ENCODE assay signal across 27 cellular contexts in genomic region chr18:73040247-73040646, GRCh38.
DNase-seq lines count a peak whose midpoint lies in the region; ATAC-seq, FAIRE-seq and TF ChIP-seq lines count a peak whose summit lies in the region.
"Had no signal": no experiment of that assay in that cellular context is flagged by ENCODE, and none has a peak within 500 bp of the region (broad histone marks: within the 10 kb centered on the region; RNA-seq: fewer than 3 reads in every experiment).

No MANE protein-coding gene starts in this region.

- H4K20me1 ChIP-seq in HepG2 (ENCODE audit: insufficient read depth, low read length): no peaks in the 10 kb centered on the region
- no peaks in the 10 kb centered on the region for H4K20me1 ChIP-seq in smooth muscle cell (ENCODE audit: low read depth)
- H4K20me1 ChIP-seq: BLaER1 had no signal

- H3K4me1 ChIP-seq in HepG2 (ENCODE audit: insufficient read depth, low read length): peaks cover 6% of the 10 kb centered on the region; the same call in 1 of the 2 replicates
- no peaks in the 10 kb centered on the region for H3K4me1 ChIP-seq in right lobe of liver
- H3K4me1 ChIP-seq in endodermal cell (ENCODE audit: control insufficient read depth, insufficient read depth, low read length): peaks cover 13% of the 10 kb centered on the region
- H3K4me1 ChIP-seq in smooth muscle cell (ENCODE audit: low read depth): no peaks in the 10 kb centered on the region
- no peaks in the 10 kb centered on the region for H3K4me1 ChIP-seq in testis
- H3K4me1 ChIP-seq: BLaER1, SJSA1 had no signal

- H3K4me3 ChIP-seq in HepG2 (replicated peaks in 1 of 3; ENCODE audit: insufficient read depth in 1 of 3, low read depth in 2 of 3, low read length in 3 of 3): no peak overlapping the region
- H3K4me3 ChIP-seq in right lobe of liver: no peak overlapping the region
- peak overlapping the region; percentile 12 for H3K4me3 ChIP-seq in endodermal cell (ENCODE audit: low read length)
- no peak overlapping the region for H3K4me3 ChIP-seq in smooth muscle cell
- no peak overlapping the region for H3K4me3 ChIP-seq in testis
- H3K4me3 ChIP-seq: BLaER1, SJSA1 had no signal

- ATAC-seq in HepG2 (peak; percentile 87), right lobe of liver (no peak)
- ATAC-seq in naive thymus-derived CD8-positive, alpha-beta T cell: no peak

- CTCF ChIA-PET in HepG2 (lab: Yijun Ruan, JAX; ENCODE audit: low intra/inter-chr PET ratio, low total read pairs): no interaction called here

- no peak overlapping the region for H3K9ac ChIP-seq in HepG2 (ENCODE audit: insufficient read depth, low read depth, low read length)
- no peak overlapping the region for H3K9ac ChIP-seq in endodermal cell (ENCODE audit: extremely low read depth, low read length, poor library complexity, severe bottlenecking)
- H3K9ac ChIP-seq in smooth muscle cell (ENCODE audit: low read depth): no peak overlapping the region
- H3K9ac ChIP-seq: BLaER1 had no signal

- H3K4me2 ChIP-seq in HepG2 (ENCODE audit: low read depth, low read length) (no peak overlapping the region), smooth muscle cell (no peak overlapping the region)
- H3K4me2 ChIP-seq: BLaER1 had no signal

- H3K27me3 Mint-ChIP-seq in endodermal cell (ENCODE audit: insufficient read depth): no peaks in the 10 kb centered on the region
- H3K27me3 Mint-ChIP-seq in nephron (ENCODE audit: low read depth): no peaks in the 10 kb centered on the region
- H3K27me3 Mint-ChIP-seq in naive thymus-derived CD8-positive, alpha-beta T cell: no peaks in the 10 kb centered on the region
- H3K27me3 Mint-ChIP-seq: CD4-positive, CD25-positive, alpha-beta regulatory T cell had no signal

- H3K27ac Mint-ChIP-seq in endodermal cell (peak overlapping the region; percentile 16), nephron (peak overlapping the region in 2 of 3 experiments; percentile 64 to 88)
- H3K27ac Mint-ChIP-seq in naive thymus-derived CD8-positive, alpha-beta T cell: no peak overlapping the region
- H3K27ac Mint-ChIP-seq: CD4-positive, CD25-positive, alpha-beta regulatory T cell had no signal

- H2AFZ ChIP-seq in HepG2 (ENCODE audit: low read length) (no peak overlapping the region), smooth muscle cell (ENCODE audit: low read depth) (no peak overlapping the region)

- no peaks in the 10 kb centered on the region for H3K79me2 ChIP-seq in HepG2 (ENCODE audit: insufficient read depth, low read length)
- no peaks in the 10 kb centered on the region for H3K79me2 ChIP-seq in smooth muscle cell (ENCODE audit: low read depth)

- intact Hi-C loops in HepG2 (cut with micrococcal nuclease; ENCODE audit: unreplicated experiment) (no loop called here), right lobe of liver (cut with DNase I) (no loop called here), testis (cut with DNase I; ENCODE audit: low total_unique reads) (no loop called here)

- whole genome bisulfite sequencing in HepG2 (ENCODE audit: low lambda C conversion rate): 2% methylated on average over 4 of the region's 4 CpGs
- 18% methylated on average over 4 of the region's 4 CpGs for WGBS in right lobe of liver (ENCODE audit: insufficient coverage, low coverage, low lambda C conversion rate, missing lambda C conversion rate)
- 79 to 93% methylated on average over 3 to 4 of the region's 4 CpGs for WGBS in endodermal cell (ENCODE audit: insufficient coverage in 1 of 2, insufficient read length in 1 of 2), 2 experiments
- WGBS in smooth muscle cell (ENCODE audit: low lambda C conversion rate): 78% methylated on average over 4 of the region's 4 CpGs
- WGBS in testis, 2 donors: 88 to 89% methylated on average over 4 of the region's 4 CpGs

- H3K27me3 ChIP-seq in HepG2 (ENCODE audit: control insufficient read depth in 1 of 2, insufficient read depth in 2 of 2, low read length in 2 of 2) (no peaks in the 10 kb centered on the region), right lobe of liver (no peaks in the 10 kb centered on the region), endodermal cell (ENCODE audit: control insufficient read depth, insufficient read depth, low read length, poor library complexity, severe bottlenecking) (no peaks in the 10 kb centered on the region), smooth muscle cell (ENCODE audit: low read depth) (peaks cover 4% of the 10 kb centered on the region), testis (no peaks in the 10 kb centered on the region)
- H3K27me3 ChIP-seq: BLaER1, SJSA1 had no signal

- no peaks in the 10 kb centered on the region for H3F3A ChIP-seq in smooth muscle cell (ENCODE audit: low read depth)

- TF ChIP-seq CTCF in HepG2 (CRISPR knock-in tag; IDR thresholded peaks at IDR 0.05) (no peak), right lobe of liver (IDR thresholded peaks at IDR 0.05) (no peak), endodermal cell (conservative IDR thresholded peaks at IDR 0.05) (no peak), nephron (IDR thresholded peaks at IDR 0.05; ENCODE audit: unreplicated experiment in 3 of 3) (no peak), smooth muscle cell (IDR thresholded peaks at IDR 0.05; ENCODE audit: borderline replicate concordance, insufficient read depth, poor library complexity, severe bottlenecking) (no peak), testis (IDR thresholded peaks at IDR 0.05) (no peak)

- TF ChIP-seq EP300 in HepG2 (IDR thresholded peaks at IDR 0.05; ENCODE audit: low read depth in 2 of 2, low read length in 2 of 2) (no peak), HepG2 (CRISPR knock-in tag; IDR thresholded peaks at IDR 0.05; ENCODE audit: borderline replicate concordance) (no peak)

- BruUV-seq in HepG2 (replicated peaks; lab: Mats Ljungman, UMichigan): no TSS peak

- no peaks in the 10 kb centered on the region for H3K36me3 ChIP-seq in HepG2 (replicated peaks in 1 of 2; ENCODE audit: control insufficient read depth in 1 of 2, insufficient read depth in 2 of 2, low read length in 2 of 2)
- no peaks in the 10 kb centered on the region for H3K36me3 ChIP-seq in right lobe of liver
- no peaks in the 10 kb centered on the region for H3K36me3 ChIP-seq in endodermal cell (ENCODE audit: control insufficient read depth, insufficient read depth, low read length)
- no peaks in the 10 kb centered on the region for H3K36me3 ChIP-seq in smooth muscle cell (ENCODE audit: low read depth)
- no peaks in the 10 kb centered on the region for H3K36me3 ChIP-seq in testis (ENCODE audit: low read depth, missing control alignments)
- H3K36me3 ChIP-seq: BLaER1, SJSA1 had no signal

- DNase-seq in HepG2 (ENCODE audit: low spot score): peak; percentile 10
- DNase-seq in right lobe of liver: no peak
- DNase-seq in endodermal cell: no peak
- DNase-seq in smooth muscle cell (lab: John Stamatoyannopoulos, UW; ENCODE audit: unreplicated experiment): no peak
- DNase-seq in naive thymus-derived CD8-positive, alpha-beta T cell: no peak
- no peak for DNase-seq in testis
- DNase-seq: 8988T; CD4-positive, CD25-positive, alpha-beta regulatory T cell; DMS79 treated with DMSO at 0.1 percent for 48 hours; GF-D8; Karpas-422; NCI-H1092 treated with DMSO at 0.1 percent for 48 hours; NCI-H1436; NCI-H187; NCI-H2081 treated with DMSO at 0.1 percent for 48 hours; NCI-H2171; NCI-H226; NCI-H510A; NCI-H69; Right ventricle myocardium superior; RPMI8226 had no signal

- H3K27ac ChIP-seq in HepG2 (ENCODE audit: extremely low read length, insufficient read depth, low read length): no peak overlapping the region
- H3K27ac ChIP-seq in right lobe of liver: no peak overlapping the region
- H3K27ac ChIP-seq in endodermal cell (ENCODE audit: low read depth, low read length): no peak overlapping the region
- H3K27ac ChIP-seq in smooth muscle cell (ENCODE audit: low read depth): no peak overlapping the region
- H3K27ac ChIP-seq in testis: no peak overlapping the region
- H3K27ac ChIP-seq: BLaER1, HL-60, SJSA1 had no signal

- no peaks in the 10 kb centered on the region for H3K9me3 Mint-ChIP-seq in endodermal cell
- H3K9me3 Mint-ChIP-seq in nephron: no peaks in the 10 kb centered on the region
- peaks cover 0 to 14% (median 2%) of the 10 kb centered on the region in 9 donors for H3K9me3 Mint-ChIP-seq in naive thymus-derived CD8-positive, alpha-beta T cell

- no peak for TF ChIP-seq RAD21 in HepG2 (CRISPR knock-in tag; IDR thresholded peaks at IDR 0.05)

- H3K9me3 ChIP-seq in HepG2 (ENCODE audit: low read length) (no peaks in the 10 kb centered on the region), right lobe of liver (no peaks in the 10 kb centered on the region), endodermal cell (ENCODE audit: control insufficient read depth, low read length) (no peaks in the 10 kb centered on the region), smooth muscle cell (replicated peaks; ENCODE audit: low read depth) (no peaks in the 10 kb centered on the region), testis (no peaks in the 10 kb centered on the region)
- H3K9me3 ChIP-seq: BLaER1, SJSA1 had no signal

- H3K36me3 Mint-ChIP-seq in endodermal cell (ENCODE audit: low read depth) (no peaks in the 10 kb centered on the region), nephron (ENCODE audit: low read depth) (no peaks in the 10 kb centered on the region)
- H3K36me3 Mint-ChIP-seq in naive thymus-derived CD8-positive, alpha-beta T cell: no peaks in the 10 kb centered on the region
- H3K36me3 Mint-ChIP-seq: CD4-positive, CD25-positive, alpha-beta regulatory T cell had no signal

- no peak for TF ChIP-seq POLR2A in HepG2 (IDR thresholded peaks at IDR 0.05; ENCODE audit: insufficient read depth in 1 of 2, low read depth in 2 of 2, low read length in 2 of 2)
- TF ChIP-seq POLR2A in right lobe of liver (IDR thresholded peaks at IDR 0.05): no peak
- TF ChIP-seq POLR2A in testis (IDR thresholded peaks at IDR 0.05): no peak

- H3K4me1 Mint-ChIP-seq in endodermal cell (peaks cover 34% of the 10 kb centered on the region), nephron (peaks cover 6% of the 10 kb centered on the region)
- peaks cover 0 to 6% (median 0%) of the 10 kb centered on the region in 4 donors for H3K4me1 Mint-ChIP-seq in naive thymus-derived CD8-positive, alpha-beta T cell
- H3K4me1 Mint-ChIP-seq: CD4-positive, CD25-positive, alpha-beta regulatory T cell had no signal

- H3K4me3 Mint-ChIP-seq in endodermal cell (peak overlapping the region; percentile 3), nephron (no peak overlapping the region)
- H3K4me3 Mint-ChIP-seq in naive thymus-derived CD8-positive, alpha-beta T cell: no peak overlapping the region
- H3K4me3 Mint-ChIP-seq: CD4-positive, CD25-positive, alpha-beta regulatory T cell had no signal

- POLR2A ChIA-PET in HepG2 (lab: Yijun Ruan, JAX): no interaction called here
- POLR2A ChIA-PET in naive thymus-derived CD8-positive, alpha-beta T cell (lab: Charles Lee): no interaction called here

- in situ Hi-C loops in HepG2 (cut with HindIII; ENCODE audit: extremely low pct_ligation_motif_present, low pct_unique_long_range_greater_than_20kb): no loop called here

- FAIRE-seq in HepG2 (lab: Jason Lieb, UNC): no peak
- FAIRE-seq: GM12892, H54 had no signal

Comparison
In these comparisons a context has a peak if more than half of its experiments do, and no peak if none do; other contexts are left out.
1. H3K27ac Mint-ChIP-seq: peak in endodermal cell (single experiment) and nephron (2 of 3); none in naive thymus-derived CD8-positive, alpha-beta T cell (0 of 10).